Comparison of ENCODE assay signal across 16 cellular contexts in the genomic region with DNA sequence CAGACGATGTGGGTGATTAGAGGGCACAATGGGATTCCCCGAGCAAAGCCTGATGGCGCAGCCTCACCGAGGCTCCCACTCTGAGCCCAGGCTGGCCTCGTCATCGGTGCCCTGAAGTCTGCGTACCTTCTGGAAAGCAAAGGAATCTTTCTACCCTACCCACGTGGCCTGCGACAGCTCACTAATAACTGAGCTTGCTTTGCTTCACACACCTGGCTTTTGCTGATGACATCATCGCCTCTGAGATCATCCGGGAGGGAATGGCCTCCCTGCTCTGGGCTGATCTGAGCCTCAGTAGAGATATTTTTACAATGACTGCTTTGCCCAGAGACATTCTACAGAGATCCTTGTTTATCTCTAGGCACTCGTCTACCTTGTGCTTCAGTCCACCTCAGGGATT. TPM values are rescaled to one million over a fixed set of nuclear protein-coding genes. Genes with fewer than 3 reads are reported as not detected.
DNase-seq lines count a peak whose midpoint lies in the region; ATAC-seq, FAIRE-seq and TF ChIP-seq lines count a peak whose summit lies in the region.
"Had no signal": no experiment of that assay in that cellular context is flagged by ENCODE, and none has a peak within 500 bp of the region (broad histone marks: within the 10 kb centered on the region; RNA-seq: fewer than 3 reads in every experiment).

No MANE protein-coding gene starts in this region.

- BruUV-seq in Caco-2 (replicated peaks; lab: Mats Ljungman, UMichigan), result no TSS peak

- H3K4me1 ChIP-seq in Caco-2, result no peaks in the 10 kb centered on the region

- no peaks in the 10 kb centered on the region for H3K9me3 Mint-ChIP-seq in Caco-2 (ENCODE audit: unreplicated experiment)
- peaks cover 3% of the 10 kb centered on the region for H3K9me3 Mint-ChIP-seq in glutamatergic neuron (ENCODE audit: unreplicated experiment)
- H3K9me3 Mint-ChIP-seq: CD4-positive, alpha-beta T cell had no signal

- H3K4me3 Mint-ChIP-seq in Caco-2 (ENCODE audit: unreplicated experiment) (no peak overlapping the region), glutamatergic neuron (ENCODE audit: unreplicated experiment) (no peak overlapping the region)
- H3K4me3 Mint-ChIP-seq: CD4-positive, alpha-beta T cell had no signal

- FAIRE-seq in HTR-8/SVneo (lab: Jason Lieb, UNC) (peak; percentile 46), bronchial epithelial cell (lab: Jason Lieb, UNC) (no peak)

- intact Hi-C loops in Caco-2 (cut with micrococcal nuclease; ENCODE audit: unreplicated experiment), result no loop called here

- H3K27me3 ChIP-seq in Caco-2 (replicated peaks; ENCODE audit: control insufficient read depth, insufficient read depth, low read length) (no peaks in the 10 kb centered on the region), bronchial epithelial cell (ENCODE audit: control insufficient read depth, insufficient read depth, low read length) (no peaks in the 10 kb centered on the region)

- no peaks in the 10 kb centered on the region for H3K9me3 ChIP-seq in Caco-2

- no peak for TF ChIP-seq CTCF in Caco-2 (IDR thresholded peaks at IDR 0.05; ENCODE audit: insufficient read depth in 1 of 2, low read depth in 1 of 2, low read length in 1 of 2, severe bottlenecking in 1 of 2, unreplicated experiment in 1 of 2)
- no peak for TF ChIP-seq CTCF in bronchial epithelial cell (IDR thresholded peaks at IDR 0.05; ENCODE audit: insufficient read depth, low read length, severe bottlenecking)
- TF ChIP-seq CTCF in omental fat pad (IDR thresholded peaks at IDR 0.05), result no peak
- TF ChIP-seq CTCF in glutamatergic neuron (IDR thresholded peaks at IDR 0.05; ENCODE audit: partially characterized antibody, unreplicated experiment), result no peak

- no peaks in the 10 kb centered on the region for H3K4me1 Mint-ChIP-seq in Caco-2 (ENCODE audit: low read depth, unreplicated experiment)
- H3K4me1 Mint-ChIP-seq in glutamatergic neuron (ENCODE audit: low read depth, unreplicated experiment), result peaks cover 15% of the 10 kb centered on the region

- POLR2A ChIA-PET in Caco-2 (lab: Charles Lee), result no interaction called here

- CTCF ChIA-PET in Caco-2 (lab: Charles Lee), result interaction anchor here (0.6 kb wide), 1 partner anchor 9 kb away, joined by 3 read pairs; no protein-coding TSS in a partner anchor

- H3K27ac Mint-ChIP-seq in Caco-2 (ENCODE audit: unreplicated experiment) (peak overlapping the region; percentile 45), glutamatergic neuron (ENCODE audit: unreplicated experiment) (no peak overlapping the region)
- H3K27ac Mint-ChIP-seq: CD4-positive, alpha-beta T cell had no signal

- peak; percentile 51 for ATAC-seq in omental fat pad (ENCODE audit: low FRiP score)
- ATAC-seq: Right ventricle myocardium inferior had no signal

- H3K27me3 Mint-ChIP-seq in Caco-2 (ENCODE audit: insufficient read depth, unreplicated experiment) (no peaks in the 10 kb centered on the region), glutamatergic neuron (ENCODE audit: unreplicated experiment) (peaks cover 6% of the 10 kb centered on the region)

- H3K36me3 Mint-ChIP-seq in Caco-2 (ENCODE audit: insufficient read depth, unreplicated experiment) (no peaks in the 10 kb centered on the region), glutamatergic neuron (ENCODE audit: unreplicated experiment) (no peaks in the 10 kb centered on the region)

- H3K4me3 ChIP-seq in Caco-2 (ENCODE audit: low read depth, low read length) (no peak overlapping the region), bronchial epithelial cell (ENCODE audit: low read depth, low read length) (no peak overlapping the region)

- no peaks in the 10 kb centered on the region for H3K36me3 ChIP-seq in Caco-2 (ENCODE audit: control insufficient read depth, insufficient read depth, low read length)
- H3K36me3 ChIP-seq in bronchial epithelial cell (ENCODE audit: control insufficient read depth, insufficient read depth, low read length), result no peaks in the 10 kb centered on the region

- DNase-seq in Caco-2 (no peak), HTR-8/SVneo (ENCODE audit: insufficient read length, low spot score) (no peak), bronchial epithelial cell (ENCODE audit: low read depth) (peak; percentile 49), omental fat pad (ENCODE audit: low spot score) (no peak), glutamatergic neuron (no peak), middle frontal gyrus (ENCODE audit: extremely low spot score, low spot score) (no peak), NCI-H2081 (lab: John Stamatoyannopoulos, UW) (no peak)
- DNase-seq in stimulated activated CD4-positive, alpha-beta T cell treated with anti-CD3 and anti-CD28 coated beads, Interleukin-2, amount 100 ng/mL, for 48 hours, result no peak
- DNase-seq: ACHN; CD4-positive, alpha-beta T cell; H7; NCI-H1436; NCI-H2029 treated with DMSO at 0.1 percent for 48 hours; NCI-H345; NCI-H526 treated with DMSO at 0.1 percent for 48 hours had no signal

RNA-seq across cellular contexts. Expression of gene PDLIM3, which starts 45.4 kb away (rescaled TPM):
- 3.6 and 4.8 TPM in 2 replicates for total RNA-seq in Caco-2 (2022)
- total RNA-seq in bronchial epithelial cell, result 0.13 and 1.6 TPM in 2 replicates
- 100 to 1,000 TPM in 2 of 4 donors, 10 to 100 TPM in 2; 43.7 to 175 (median 107) TPM for total RNA-seq in omental fat pad
- 262 TPM for total RNA-seq in glutamatergic neuron (ENCODE audit: unreplicated experiment)
- total RNA-seq: CD4-positive, alpha-beta T cell had no signal
